Comparison of ENCODE assay signal across 10 cellular contexts in the genomic region with DNA sequence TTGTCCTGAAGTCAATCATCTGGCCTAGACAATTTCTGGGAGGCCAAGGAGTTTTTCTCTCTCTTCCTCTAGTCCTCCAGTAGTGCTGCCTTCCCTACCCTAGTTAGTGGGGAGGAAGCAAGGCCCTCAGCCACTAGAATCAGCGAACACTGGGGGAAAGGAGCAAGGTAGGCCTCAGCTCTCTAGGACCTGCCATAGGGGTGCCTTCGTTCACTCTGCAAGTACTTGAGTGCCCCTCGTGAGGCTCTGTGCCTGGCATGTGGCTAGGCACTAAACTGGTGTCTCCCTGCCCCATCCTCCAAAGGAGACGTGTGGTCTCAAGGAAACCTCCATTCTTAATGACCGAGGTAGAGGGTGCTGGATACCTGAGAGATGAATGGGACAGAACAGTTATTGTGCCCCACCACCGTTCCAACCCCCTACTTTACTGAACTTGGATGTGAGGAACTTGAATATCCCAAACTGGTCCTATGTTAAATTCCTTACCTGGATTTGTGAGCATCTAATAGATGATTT. TPM values are rescaled to one million over a fixed set of nuclear protein-coding genes. Genes with fewer than 3 reads are reported as not detected.
DNase-seq lines count a peak whose midpoint lies in the region; ATAC-seq and TF ChIP-seq lines count a peak whose summit lies in the region.
"Had no signal": no experiment of that assay in that cellular context is flagged by ENCODE, and none has a peak within 500 bp of the region (broad histone marks: within the 10 kb centered on the region; RNA-seq: fewer than 3 reads in every experiment).

No MANE protein-coding gene starts in this region.

- 0 out of 7 replicates have a peak overlapping the region, but pooled peaks of 1 of the 3 experiments have one; percentile 32 for H3K27ac Mint-ChIP-seq in H9

- H2BK15ac ChIP-seq in H9 (ENCODE audit: low read depth, low read length): no peak overlapping the region

- BruUV-seq in PC-9 (replicated peaks; lab: Mats Ljungman, UMichigan): no TSS peak

- DNase-seq in H9 (no peak), PC-9 (no peak), NCI-H1694 (lab: John Stamatoyannopoulos, UW) (no peak)
- DNase-seq: kidney glomerular epithelial cell, NCI-H526 treated with DMSO at 0.1 percent for 48 hours, uterus had no signal

- no peaks in the 10 kb centered on the region for H4K20me1 ChIP-seq in H9 (ENCODE audit: control insufficient read depth, insufficient read depth, insufficient read length)
- H4K20me1 ChIP-seq in PC-9 (ENCODE audit: insufficient read depth): no peaks in the 10 kb centered on the region

- H2AFZ ChIP-seq in H9 (ENCODE audit: low read length): no peak overlapping the region
- no peak overlapping the region for H2AFZ ChIP-seq in PC-9

- H3K27me3 ChIP-seq in H9 (ENCODE audit: insufficient read depth, low read length) (no peaks in the 10 kb centered on the region), PC-9 (ENCODE audit: insufficient read depth, low read depth) (no peaks in the 10 kb centered on the region), duodenal mucosa (ENCODE audit: control insufficient read depth in 1 of 2, insufficient read depth in 2 of 2, low read length in 2 of 2) (no peaks in the 10 kb centered on the region)
- H3K27me3 ChIP-seq: uterus had no signal

- H2BK20ac ChIP-seq in H9 (ENCODE audit: low read depth, low read length, poor library complexity, severe bottlenecking): no peak overlapping the region

- no peaks in the 10 kb centered on the region for H3K23me2 ChIP-seq in H9 (ENCODE audit: insufficient read length, low read depth, low read length, poor library complexity, severe bottlenecking)

- no CpG with 5 or more reads among the region's 6 CpGs for WGBS in H9 (ENCODE audit: extremely low coverage, insufficient read length, low lambda C conversion rate)

- no peaks in the 10 kb centered on the region for H3K36me3 ChIP-seq in PC-9 (ENCODE audit: low read depth)
- peaks cover 6 to 10% of the 10 kb centered on the region in 2 donors for H3K36me3 ChIP-seq in duodenal mucosa (ENCODE audit: control insufficient read depth in 1 of 2, insufficient read depth in 2 of 2, low read length in 2 of 2)
- H3K36me3 ChIP-seq: uterus had no signal

- peaks cover 11% of the 10 kb centered on the region; the same call in 1 of the 2 replicates for H3F3A ChIP-seq in PC-9 (ENCODE audit: insufficient read depth, low read depth)

- H3K4me3 Mint-ChIP-seq in H9: peak overlapping the region in 1 of 2 experiments; percentile 42; a peak in 1 of 5 replicates

- no peaks in the 10 kb centered on the region for H3K9me3 ChIP-seq in H9 (ENCODE audit: control insufficient read depth, low read depth, low read length)
- H3K9me3 ChIP-seq in PC-9 (ENCODE audit: insufficient read depth, low read depth): no peaks in the 10 kb centered on the region
- peaks cover 0 to 2% of the 10 kb centered on the region in 2 donors for H3K9me3 ChIP-seq in duodenal mucosa (ENCODE audit: control insufficient read depth in 1 of 2, low read length in 2 of 2)
- H3K9me3 ChIP-seq: uterus had no signal

- H3K9me3 Mint-ChIP-seq in H9: no peaks in the 10 kb centered on the region

- H4K91ac ChIP-seq in H9 (ENCODE audit: insufficient read length, low read depth, low read length): no peak overlapping the region

- no peak overlapping the region for H4K8ac ChIP-seq in H9 (replicated peaks; ENCODE audit: insufficient read length, low read depth, low read length)

- no peak overlapping the region for H3K9ac ChIP-seq in H9 (ENCODE audit: extremely low read depth, insufficient read length, low read length)
- H3K9ac ChIP-seq in duodenal mucosa (ENCODE audit: low read depth in 1 of 2, low read length in 2 of 2): peak overlapping the region; percentile 76 to 91

- H2BK120ac ChIP-seq in H9 (ENCODE audit: low read depth, low read length, poor library complexity, severe bottlenecking): no peak overlapping the region

- H3K4me3 ChIP-seq in PC-9 (peak overlapping the region; percentile 66; the same call in 1 of the 2 replicates), duodenal mucosa (ENCODE audit: low read depth in 1 of 2, low read length in 2 of 2) (peak overlapping the region; percentile 79 to 81), skin epidermis (peak overlapping the region; percentile 43 to 68 (median 59))

- no peaks in the 10 kb centered on the region for H3K9me2 ChIP-seq in PC-9 (ENCODE audit: insufficient read depth)

- no peaks in the 10 kb centered on the region for H3K79me1 ChIP-seq in H9 (ENCODE audit: insufficient read depth, low read depth, low read length, poor library complexity, severe bottlenecking)

- H3T11ph ChIP-seq in H9 (ENCODE audit: low read length): no peak overlapping the region

- no peak overlapping the region for H3K4ac ChIP-seq in H9 (ENCODE audit: low read depth, low read length)

- no peak overlapping the region for H3K14ac ChIP-seq in H9 (ENCODE audit: insufficient read depth, low read length)

- intact Hi-C loops in PC-9 (cut with micrococcal nuclease; ENCODE audit: unreplicated experiment): loop anchor here (10.0 kb wide), 1 partner anchor 796 kb away; no protein-coding TSS in a partner anchor

- TF ChIP-seq CTCF in H9 (conservative IDR thresholded peaks at IDR 0.05) (no peak), PC-9 (conservative IDR thresholded peaks at IDR 0.05) (no peak)

- no peak overlapping the region for H4K5ac ChIP-seq in H9 (ENCODE audit: insufficient read length, low read depth, low read length)

- H3K56ac ChIP-seq in H9 (ENCODE audit: insufficient read length, low read depth, low read length): no peak overlapping the region

- H2AK5ac ChIP-seq in H9 (ENCODE audit: insufficient read length, low read length): no peak overlapping the region

- H3K79me2 ChIP-seq in H9 (ENCODE audit: insufficient read depth, low read length): no peaks in the 10 kb centered on the region
- H3K79me2 ChIP-seq in PC-9 (ENCODE audit: low read depth): no peaks in the 10 kb centered on the region; the same call in 1 of the 2 replicates

- H3K4me2 ChIP-seq in H9 (ENCODE audit: insufficient read depth, insufficient read length, low read length) (peak overlapping the region; percentile 5), PC-9 (peak overlapping the region; percentile 98)

- H3K4me1 ChIP-seq in H9 (ENCODE audit: insufficient read depth, low read length): peaks cover 2% of the 10 kb centered on the region; the same call in 1 of the 2 replicates
- peaks cover 31% of the 10 kb centered on the region for H3K4me1 ChIP-seq in PC-9 (replicated peaks; ENCODE audit: insufficient read depth)
- H3K4me1 ChIP-seq in duodenal mucosa (ENCODE audit: control insufficient read depth in 1 of 2, insufficient read depth in 2 of 2, low read length in 2 of 2): peaks cover 39 to 54% of the 10 kb centered on the region in 2 donors

- no peak for ATAC-seq in HG03045 (IDR thresholded peaks at IDR 0.05; ENCODE audit: unreplicated experiment)
- ATAC-seq in HG03378 (IDR thresholded peaks at IDR 0.05; ENCODE audit: unreplicated experiment): no peak

- H3K27ac ChIP-seq in H9 (ENCODE audit: insufficient read length, low read depth, low read length) (no peak overlapping the region), PC-9 (no peak overlapping the region), duodenal mucosa (ENCODE audit: low read depth, low read length) (no peak overlapping the region), skin epidermis (peak overlapping the region in 20 of 21 experiments; percentile 66 to 99 (median 89))

- H3K27me3 Mint-ChIP-seq in H9 (ENCODE audit: low read depth): no peaks in the 10 kb centered on the region; the same call in 1 of the 2 replicates

- POLR2A ChIA-PET in PC-9 (lab: Charles Lee; ENCODE audit: unreplicated experiment): no interaction called here

- H3K23ac ChIP-seq in H9 (ENCODE audit: insufficient read length, low read depth, low read length): no peak overlapping the region

- H2BK5ac ChIP-seq in H9 (ENCODE audit: insufficient read length, low read length): no peak overlapping the region

- peaks cover 20 to 21% of the 10 kb centered on the region in 2 experiments for H3K4me1 Mint-ChIP-seq in H9

- CTCF ChIA-PET in PC-9 (lab: Charles Lee): no interaction called here

- no peak overlapping the region for H2BK12ac ChIP-seq in H9 (ENCODE audit: insufficient read length, low read depth, low read length)

- no peak overlapping the region for H3K18ac ChIP-seq in H9 (ENCODE audit: insufficient read length, low read depth, low read length)

- peaks cover 0 to 19% (median 19%) of the 10 kb centered on the region in 3 experiments; a peak in 5 of 7 replicates for H3K36me3 Mint-ChIP-seq in H9 (ENCODE audit: insufficient read depth in 1 of 3, low read depth in 3 of 3)

RNA-seq across cellular contexts. Expression of a gene that starts 1.1 kb away (rescaled TPM):
- total RNA-seq in H9 (2021) (5.4 and 5.6 TPM in 2 replicates), PC-9 (2021) (19.6 and 27.0 TPM in 2 replicates)

RNA-seq across cellular contexts. Expression of a gene that starts 39.1 kb away (rescaled TPM):
- total RNA-seq in H9 (2021): 21.1 and 22.8 TPM in 2 replicates
- 38.8 and 39.9 TPM in 2 replicates for total RNA-seq in PC-9 (2021)

RNA-seq across cellular contexts. Expression of a gene that starts 43.7 kb away (rescaled TPM):
- total RNA-seq in H9 (2021) (11.7 and 13.9 TPM in 2 replicates), PC-9 (2021) (18.8 and 24.7 TPM in 2 replicates)

Comparison
In these comparisons a context has a peak if more than half of its experiments do, and no peak if none do; other contexts are left out.
1. H3K27ac ChIP-seq: peak in skin epidermis (20 of 21); none in H9 (single experiment), PC-9 (single experiment) and duodenal mucosa (single experiment).
2. Peak in every context shown above with its lines, with median percentiles within 50 percentile points of each other: H3K4me3 ChIP-seq.